ENCODE assay signal across 13 cellular contexts in genomic region chr20:32559753-32560380, GRCh38. TPM values are rescaled to one million over a fixed set of nuclear protein-coding genes. Genes with fewer than 3 reads are reported as not detected.
DNase-seq lines count a peak whose midpoint lies in the region; ATAC-seq and TF ChIP-seq lines count a peak whose summit lies in the region.
"Had no signal": no experiment of that assay in that cellular context is flagged by ENCODE, and none has a peak within 500 bp of the region (broad histone marks: within the 10 kb centered on the region; RNA-seq: fewer than 3 reads in every experiment).

No MANE protein-coding gene starts in this region.

- H3K4me1 ChIP-seq in mammary epithelial cell (ENCODE audit: insufficient read depth, low read length) (peaks cover 15% of the 10 kb centered on the region), body of pancreas (peaks cover 6% of the 10 kb centered on the region)

- no peak for TF ChIP-seq CTCF in mammary epithelial cell (conservative IDR thresholded peaks at IDR 0.05 in 1 of 2, IDR thresholded peaks at IDR 0.05 in 1 of 2; ENCODE audit: extremely low read depth in 1 of 2, insufficient read depth in 1 of 2, low read depth in 1 of 2, low read length in 2 of 2)
- no peak for TF ChIP-seq CTCF in neural crest cell (conservative IDR thresholded peaks at IDR 0.05)
- TF ChIP-seq CTCF in body of pancreas (IDR thresholded peaks at IDR 0.05), result no peak

- H3K4me1 Mint-ChIP-seq in neural crest cell, result peaks cover 47% of the 10 kb centered on the region

- peak overlapping the region; percentile 75 for H2AFZ ChIP-seq in mammary epithelial cell (ENCODE audit: low read depth, low read length)

- H3K9me3 ChIP-seq in mammary epithelial cell (replicated peaks; ENCODE audit: insufficient read depth, low read length) (no peaks in the 10 kb centered on the region), body of pancreas (no peaks in the 10 kb centered on the region)
- H3K9me3 ChIP-seq: Peyer's patch, thoracic aorta had no signal

- no peaks in the 10 kb centered on the region for H3K36me3 Mint-ChIP-seq in neural crest cell (ENCODE audit: low read depth)

- H3K4me3 Mint-ChIP-seq in neural crest cell, result no peak overlapping the region

- 23% methylated on average over 12 of the region's 21 CpGs for WGBS in mammary epithelial cell (ENCODE audit: low coverage, missing lambda C conversion rate)
- WGBS in body of pancreas, 2 donors, result 85 to 93% methylated on average over 6 to 13 of the region's 21 CpGs

- no peaks in the 10 kb centered on the region for H3K27me3 Mint-ChIP-seq in neural crest cell (ENCODE audit: low read depth)

- H4K20me1 ChIP-seq in mammary epithelial cell (ENCODE audit: insufficient read depth, low read length), result no peaks in the 10 kb centered on the region

- H3K36me3 ChIP-seq in mammary epithelial cell (ENCODE audit: insufficient read depth, low read length), result no peaks in the 10 kb centered on the region
- H3K36me3 ChIP-seq in body of pancreas (replicated peaks in 1 of 2; ENCODE audit: insufficient read depth in 1 of 2, low read depth in 2 of 2), result no peaks in the 10 kb centered on the region
- H3K36me3 ChIP-seq: brain microvascular endothelial cell, Peyer's patch, thoracic aorta had no signal

- H3K9ac ChIP-seq in mammary epithelial cell (ENCODE audit: insufficient read depth, low read length), result no peak overlapping the region

- no peaks in the 10 kb centered on the region for H3K27me3 ChIP-seq in mammary epithelial cell (ENCODE audit: insufficient read depth, low read length)
- no peaks in the 10 kb centered on the region for H3K27me3 ChIP-seq in body of pancreas
- H3K27me3 ChIP-seq: brain microvascular endothelial cell, Peyer's patch had no signal

- no peaks in the 10 kb centered on the region for H3K79me2 ChIP-seq in mammary epithelial cell (ENCODE audit: insufficient read depth, low read length)

- ATAC-seq in body of pancreas, result no peak

- DNase-seq in DMS79 (lab: John Stamatoyannopoulos, UW) (peak; percentile 27), M059J (ENCODE audit: low read depth) (peak; percentile 45), mammary epithelial cell (peak; percentile 55), neural crest cell (ENCODE audit: low read depth, low spot score) (no peak), T-helper 1 cell (no peak), hippocampal formation (lab: John Stamatoyannopoulos, UW) (no peak), body of pancreas (no peak)
- DNase-seq: activated CD8-positive, alpha-beta memory T cell treated with anti-CD3 and anti-CD28 coated beads, Interleukin-2, amount 50 U/mL, for 4 hours; brain microvascular endothelial cell; NCI-H1930; Peyer's patch had no signal

- intact Hi-C loops in mammary epithelial cell (cut with micrococcal nuclease) (no loop called here), body of pancreas (cut with DNase I) (no loop called here)

- in situ Hi-C loops in mammary epithelial cell (cut with MboI; ENCODE audit: low sequenced_read_pairs in 2 of 2), result no loop called here

- peak overlapping the region; percentile 55 for H3K4me2 ChIP-seq in mammary epithelial cell (ENCODE audit: insufficient read depth, low read depth, low read length)

- H3K4me3 ChIP-seq in mammary epithelial cell (replicated peaks in 1 of 3; ENCODE audit: insufficient read depth in 1 of 3, low read depth in 2 of 3, low read length in 3 of 3) (no peak overlapping the region), body of pancreas (no peak overlapping the region)
- H3K4me3 ChIP-seq: Peyer's patch, thoracic aorta had no signal

- no peaks in the 10 kb centered on the region for H3K9me3 Mint-ChIP-seq in neural crest cell

- H3K27ac Mint-ChIP-seq in neural crest cell (ENCODE audit: unreplicated experiment), result peak overlapping the region; percentile 62

- no TSS peak for BruUV-seq in mammary epithelial cell (replicated peaks; lab: Mats Ljungman, UMichigan)

- H3K27ac ChIP-seq in mammary epithelial cell (ENCODE audit: insufficient read depth, low read depth, low read length) (no peak overlapping the region), body of pancreas (no peak overlapping the region)
- H3K27ac ChIP-seq: brain microvascular endothelial cell, epithelial cell of prostate, Peyer's patch, thoracic aorta had no signal

- CTCF ChIA-PET in mammary epithelial cell (lab: Charles Lee; ENCODE audit: low non-redundant PET), result no interaction called here

- no peak for TF ChIP-seq POLR2A in body of pancreas (IDR thresholded peaks at IDR 0.05)

- dilution Hi-C loops in mammary epithelial cell (cut with HindIII; ENCODE audit: low sequenced_read_pairs), result no loop called here

RNA-seq across cellular contexts. Expression of gene NOL4L, which starts 25.3 kb away (rescaled TPM):
- total RNA-seq in M059J (2014; rRNA removed; shearing (Covaris generic)), result 10.3 and 14.2 TPM in 2 replicates
- total RNA-seq in mammary epithelial cell (10 to 100 TPM in 1 of 2 donors, 1 to 10 TPM in 1; 7.3 to 18.2 TPM), neural crest cell (52.3 and 53.6 TPM in 2 replicates), body of pancreas (10 to 100 TPM; 15.0 to 36.9 TPM)
- 5.5 TPM for polyA plus RNA-seq in mammary epithelial cell
- 7.6 TPM for polyA minus RNA-seq in mammary epithelial cell

Comparison
In these comparisons a context has a peak if more than half of its experiments do, and no peak if none do; other contexts are left out.
1. DNase-seq: peak in DMS79 (single experiment), M059J (single experiment) and mammary epithelial cell (single experiment); none in neural crest cell (single experiment), T-helper 1 cell (0 of 5), hippocampal formation (0 of 2) and body of pancreas (0 of 4).